8 cellular contexts compared by ENCODE assay signal in genomic region chr7:90346326-90347125, GRCh38. TPM values are rescaled to one million over a fixed set of nuclear protein-coding genes. Genes with fewer than 3 reads are reported as not detected.
DNase-seq lines count a peak whose midpoint lies in the region; ATAC-seq, FAIRE-seq and TF ChIP-seq lines count a peak whose summit lies in the region.

A gene with protein sequence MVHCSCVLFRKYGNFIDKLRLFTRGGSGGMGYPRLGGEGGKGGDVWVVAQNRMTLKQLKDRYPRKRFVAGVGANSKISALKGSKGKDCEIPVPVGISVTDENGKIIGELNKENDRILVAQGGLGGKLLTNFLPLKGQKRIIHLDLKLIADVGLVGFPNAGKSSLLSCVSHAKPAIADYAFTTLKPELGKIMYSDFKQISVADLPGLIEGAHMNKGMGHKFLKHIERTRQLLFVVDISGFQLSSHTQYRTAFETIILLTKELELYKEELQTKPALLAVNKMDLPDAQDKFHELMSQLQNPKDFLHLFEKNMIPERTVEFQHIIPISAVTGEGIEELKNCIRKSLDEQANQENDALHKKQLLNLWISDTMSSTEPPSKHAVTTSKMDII (plus strand): TSS chr7:90346716. CDS start chr7:90346742, 26 bp downstream.

- peak within 1 kb of the TSS; percentile 82 to 97 (median 89) for H3K4me3 ChIP-seq in HepG2 (replicated peaks in 1 of 3; ENCODE audit: insufficient read depth in 1 of 3, low read depth in 2 of 3, low read length in 3 of 3)

- TF ChIP-seq POLR2A in HepG2 (IDR thresholded peaks at IDR 0.05; ENCODE audit: insufficient read depth in 1 of 2, low read depth in 2 of 2, low read length in 2 of 2): peak; percentile 97 to 98

- BruUV-seq in HepG2 (replicated peaks; lab: Mats Ljungman, UMichigan): TSS peak; percentile 76

- peaks cover 33% of the 10 kb centered on the region for H3K4me1 ChIP-seq in HepG2 (ENCODE audit: insufficient read depth, low read length)

- intact Hi-C loops in HepG2 (cut with micrococcal nuclease; ENCODE audit: unreplicated experiment): loop anchor here (1.0 to 5.0 kb wide), 5 partner anchors 57 to 194 kb away; partner anchors contain the start of genes CLDN12, STEAP1 and STEAP2

- peak; percentile 43 for TF ChIP-seq RAD21 in HepG2 (CRISPR knock-in tag; IDR thresholded peaks at IDR 0.05)

- H3K9me3 ChIP-seq in HepG2 (ENCODE audit: low read length): no peaks in the 10 kb centered on the region

- in situ Hi-C loops in HepG2 (cut with HindIII; ENCODE audit: extremely low pct_ligation_motif_present, low pct_unique_long_range_greater_than_20kb): loop anchor here (5.0 kb wide), 1 partner anchor 61 kb away; no protein-coding TSS in a partner anchor

- WGBS in HepG2 (ENCODE audit: low lambda C conversion rate): under 1% methylated on average over 21 of the region's 38 CpGs

- H3K79me2 ChIP-seq in HepG2 (ENCODE audit: insufficient read depth, low read length): peaks cover 38% of the 10 kb centered on the region

- CTCF ChIA-PET in HepG2 (lab: Yijun Ruan, JAX; ENCODE audit: low intra/inter-chr PET ratio, low total read pairs): interaction anchor here (1.2 kb wide), 1 partner anchor 67 kb away, joined by 3 read pairs; no protein-coding TSS in a partner anchor

- no peaks in the 10 kb centered on the region; a peak in 1 of 5 replicates for H3K27me3 ChIP-seq in HepG2 (ENCODE audit: control insufficient read depth in 1 of 2, insufficient read depth in 2 of 2, low read length in 2 of 2)

- peak within 1 kb of the TSS; percentile 89 for H2AFZ ChIP-seq in HepG2 (ENCODE audit: low read length)

- peak; percentile 40 for FAIRE-seq in HepG2 (lab: Jason Lieb, UNC)

- TF ChIP-seq EP300 in HepG2 (IDR thresholded peaks at IDR 0.05; ENCODE audit: low read depth in 2 of 2, low read length in 2 of 2) (0 out of 4 replicates have a peak, but pooled peaks of 1 of the 2 experiments have one; percentile 8), HepG2 (CRISPR knock-in tag; IDR thresholded peaks at IDR 0.05; ENCODE audit: borderline replicate concordance) (no peak)

- ATAC-seq in GM19372 (IDR thresholded peaks at IDR 0.05; ENCODE audit: low read depth, unreplicated experiment) (peak; percentile 83), HG03558 (IDR thresholded peaks at IDR 0.05; ENCODE audit: extremely low read depth, unreplicated experiment) (peak; percentile 96), HepG2 (peak; percentile 91)

- peak; percentile 87 for TF ChIP-seq CTCF in HepG2 (CRISPR knock-in tag; IDR thresholded peaks at IDR 0.05)

- no peaks in the 10 kb centered on the region for H4K20me1 ChIP-seq in HepG2 (ENCODE audit: insufficient read depth, low read length)

- DNase-seq in CD1c-positive myeloid dendritic cell (ENCODE audit: extremely low spot score): peak; percentile 99
- peak; percentile 96 for DNase-seq in NCI-H748 (lab: John Stamatoyannopoulos, UW; ENCODE audit: unreplicated experiment)
- DNase-seq in activated CD4-positive, alpha-beta T cell treated with anti-CD3 and anti-CD28 coated beads, Interleukin-2, amount 50 U/mL, for 24 hours (ENCODE audit: low read depth in 1 of 2, low spot score in 1 of 2): peak; percentile 94
- peak; percentile 98 for DNase-seq in dermis blood vessel endothelial cell
- DNase-seq in HepG2 (ENCODE audit: low spot score): peak; percentile 87
- DNase-seq in stimulated activated CD4-positive, alpha-beta T cell treated with anti-CD3 and anti-CD28 coated beads, Interleukin-4, amount 100 ng/mL, for 1 hour: peak; percentile 97

- peak within 1 kb of the TSS; percentile 97 for H3K27ac ChIP-seq in HepG2 (ENCODE audit: extremely low read length, insufficient read depth, low read length)

- peak within 1 kb of the TSS; percentile 94 for H3K9ac ChIP-seq in HepG2 (ENCODE audit: insufficient read depth, low read depth, low read length)

- POLR2A ChIA-PET in HepG2 (lab: Yijun Ruan, JAX): interaction anchor here (1.0 to 1.5 kb wide), 5 partner anchors 10 to 173 kb away, joined by 3 to 6 read pairs (median 3); partner anchors contain the start of gene STEAP2

- peak within 1 kb of the TSS; percentile 78 for H3K4me2 ChIP-seq in HepG2 (ENCODE audit: low read depth, low read length)

- no peaks in the 10 kb centered on the region for H3K36me3 ChIP-seq in HepG2 (replicated peaks in 1 of 2; ENCODE audit: control insufficient read depth in 1 of 2, insufficient read depth in 2 of 2, low read length in 2 of 2)

TF ChIP-seq in HepG2, 621 proteins besides CTCF, POLR2A, EP300 and RAD21 (continues in another document):
- TF ChIP-seq KDM4B (CRISPR knock-in tag; IDR thresholded peaks at IDR 0.05): no peak; the same call in 1 of the 2 replicates
- peak; percentile 87 for TF ChIP-seq CBFB (CRISPR knock-in tag; IDR thresholded peaks at IDR 0.05)
- peak; percentile 83 for TF ChIP-seq ZBTB21 (CRISPR knock-in tag; IDR thresholded peaks at IDR 0.05)
- no peak for TF ChIP-seq TAF15 (IDR thresholded peaks at IDR 0.05; ENCODE audit: low read depth, low read length, poor library complexity, severe bottlenecking)
- TF ChIP-seq PPARG (CRISPR knock-in tag; conservative IDR thresholded peaks at IDR 0.05): peak; percentile 55
- TF ChIP-seq ERF (CRISPR knock-in tag; IDR thresholded peaks at IDR 0.05): no peak; the same call in 1 of the 2 replicates
- TF ChIP-seq ZNF441 (CRISPR knock-in tag; IDR thresholded peaks at IDR 0.05; ENCODE audit: borderline replicate concordance): peak; percentile 70; the same call in 1 of the 2 replicates
- 0 out of 2 replicates have a peak, but pooled peaks have one; percentile 19 for TF ChIP-seq ZKSCAN1 (IDR thresholded peaks at IDR 0.05; ENCODE audit: low read length)
- TF ChIP-seq, protein P1, sequence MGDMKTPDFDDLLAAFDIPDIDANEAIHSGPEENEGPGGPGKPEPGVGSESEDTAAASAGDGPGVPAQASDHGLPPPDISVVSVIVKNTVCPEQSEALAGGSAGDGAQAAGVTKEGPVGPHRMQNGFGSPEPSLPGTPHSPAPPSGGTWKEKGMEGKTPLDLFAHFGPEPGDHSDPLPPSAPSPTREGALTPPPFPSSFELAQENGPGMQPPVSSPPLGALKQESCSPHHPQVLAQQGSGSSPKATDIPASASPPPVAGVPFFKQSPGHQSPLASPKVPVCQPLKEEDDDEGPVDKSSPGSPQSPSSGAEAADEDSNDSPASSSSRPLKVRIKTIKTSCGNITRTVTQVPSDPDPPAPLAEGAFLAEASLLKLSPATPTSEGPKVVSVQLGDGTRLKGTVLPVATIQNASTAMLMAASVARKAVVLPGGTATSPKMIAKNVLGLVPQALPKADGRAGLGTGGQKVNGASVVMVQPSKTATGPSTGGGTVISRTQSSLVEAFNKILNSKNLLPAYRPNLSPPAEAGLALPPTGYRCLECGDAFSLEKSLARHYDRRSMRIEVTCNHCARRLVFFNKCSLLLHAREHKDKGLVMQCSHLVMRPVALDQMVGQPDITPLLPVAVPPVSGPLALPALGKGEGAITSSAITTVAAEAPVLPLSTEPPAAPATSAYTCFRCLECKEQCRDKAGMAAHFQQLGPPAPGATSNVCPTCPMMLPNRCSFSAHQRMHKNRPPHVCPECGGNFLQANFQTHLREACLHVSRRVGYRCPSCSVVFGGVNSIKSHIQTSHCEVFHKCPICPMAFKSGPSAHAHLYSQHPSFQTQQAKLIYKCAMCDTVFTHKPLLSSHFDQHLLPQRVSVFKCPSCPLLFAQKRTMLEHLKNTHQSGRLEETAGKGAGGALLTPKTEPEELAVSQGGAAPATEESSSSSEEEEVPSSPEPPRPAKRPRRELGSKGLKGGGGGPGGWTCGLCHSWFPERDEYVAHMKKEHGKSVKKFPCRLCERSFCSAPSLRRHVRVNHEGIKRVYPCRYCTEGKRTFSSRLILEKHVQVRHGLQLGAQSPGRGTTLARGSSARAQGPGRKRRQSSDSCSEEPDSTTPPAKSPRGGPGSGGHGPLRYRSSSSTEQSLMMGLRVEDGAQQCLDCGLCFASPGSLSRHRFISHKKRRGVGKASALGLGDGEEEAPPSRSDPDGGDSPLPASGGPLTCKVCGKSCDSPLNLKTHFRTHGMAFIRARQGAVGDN (CRISPR knock-in tag; IDR thresholded peaks at IDR 0.05): peak; percentile 91
- TF ChIP-seq ZNF460 (CRISPR knock-in tag; IDR thresholded peaks at IDR 0.05; ENCODE audit: borderline replicate concordance): no peak; the same call in 1 of the 2 replicates
- peak; percentile 58; the same call in 1 of the 2 replicates for TF ChIP-seq THAP8 (CRISPR knock-in tag; IDR thresholded peaks at IDR 0.05; ENCODE audit: borderline replicate concordance)
- no peak for TF ChIP-seq ZNF282 (IDR thresholded peaks at IDR 0.05; ENCODE audit: partially characterized antibody)

RNA-seq across cellular contexts. Expression of the gene that starts here (rescaled TPM):
- total RNA-seq in dermis blood vessel endothelial cell: 13.7 and 19.6 TPM in 2 replicates
- 38.7 and 54.6 TPM in 2 replicates for total RNA-seq in HepG2 (2016; rRNA removed; fragmentation: Illumina TruSeq; extraction: Trizol)
- 7.6 and 8.5 TPM in 2 replicates for total RNA-seq in HepG2 (2016; cell fraction: cytosol; rRNA removed; fragmentation: Illumina TruSeq; extraction: Trizol; ENCODE audit: low read depth)
- 32.3 and 61.3 TPM in 2 replicates for total RNA-seq in HepG2 (2016; cell fraction: insoluble cytoplasmic fraction; rRNA removed; fragmentation: Illumina TruSeq; extraction: Trizol)
- 9.0 and 9.3 TPM in 2 replicates for total RNA-seq in HepG2 (2016; cell fraction: membrane; rRNA removed; fragmentation: Illumina TruSeq; extraction: Trizol)
- 23.5 and 26.6 TPM in 2 replicates for total RNA-seq in HepG2 (2016; cell fraction: nucleus; rRNA removed; fragmentation: Illumina TruSeq; extraction: Trizol)
- polyA plus RNA-seq in HepG2 (2011; rRNA removed): 10.6 and 13.3 TPM in 2 replicates
- 4.1 and 5.9 TPM in 2 replicates for polyA plus RNA-seq in HepG2 (2011; cell fraction: cytosol; rRNA removed)
- polyA plus RNA-seq in HepG2 (2011; cell fraction: nucleus; rRNA removed): 4.8 and 8.4 TPM in 2 replicates
- 17.0 and 20.1 TPM in 2 replicates for polyA plus RNA-seq in HepG2 (2012)
- polyA plus RNA-seq in HepG2 (2016; cell fraction: cytosol; fragmentation: Illumina TruSeq; extraction: Trizol; ENCODE audit: low read depth): 4.0 and 4.2 TPM in 2 replicates
- polyA plus RNA-seq in HepG2 (2016; cell fraction: insoluble cytoplasmic fraction; fragmentation: Illumina TruSeq; extraction: Trizol; ENCODE audit: low read depth): 35.9 and 39.7 TPM in 2 replicates
- polyA plus RNA-seq in HepG2 (2016; cell fraction: membrane; fragmentation: Illumina TruSeq; extraction: Trizol; ENCODE audit: low read depth): 5.4 and 6.1 TPM in 2 replicates
- 22.5 and 25.4 TPM in 2 replicates for polyA plus RNA-seq in HepG2 (2016; cell fraction: nucleus; fragmentation: Illumina TruSeq; extraction: Trizol; ENCODE audit: insufficient read depth, low read depth)
- 0.58 and 3.1 TPM in 2 replicates for polyA minus RNA-seq in HepG2 (2011; rRNA and poly(A)+ RNA removed; ENCODE audit: low replicate concordance)
- polyA minus RNA-seq in HepG2 (2011; cell fraction: cytosol; rRNA and poly(A)+ RNA removed): 3.3 and 7.0 TPM in 2 replicates
- 37.6 and 42.6 TPM in 2 replicates for polyA minus RNA-seq in HepG2 (2011; cell fraction: nucleus; rRNA and poly(A)+ RNA removed)

Comparison
In these comparisons a context has a peak if more than half of its experiments do, and no peak if none do; other contexts are left out.
1. Peak in every context shown above with its lines: DNase-seq, ATAC-seq, H3K4me3 ChIP-seq and H3K27ac ChIP-seq.